8 cellular contexts compared by ENCODE assay signal in genomic region chr22:22422629-22423112, GRCh38.
A peak's percentile ranks its signal among the peaks of the same experiment; 100 is the strongest.
DNase-seq lines count a peak whose midpoint lies in the region; ATAC-seq, FAIRE-seq and TF ChIP-seq lines count a peak whose summit lies in the region.

No MANE protein-coding gene starts in this region.

- FAIRE-seq in GM12891 (lab: Jason Lieb, UNC) = peak; percentile 98

- no peak overlapping the region for H3K27ac ChIP-seq in VCaP

- TF ChIP-seq CTCF in VCaP (conservative IDR thresholded peaks at IDR 0.05) (peak; percentile 84), cardiac fibroblast (IDR thresholded peaks at IDR 0.05; ENCODE audit: low read depth, low read length) (peak; percentile 93)

- H3K4me3 ChIP-seq in cardiac fibroblast (replicated peaks in 1 of 2; ENCODE audit: low read depth in 2 of 2, low read length in 2 of 2) = no peak overlapping the region

- no peak for TF ChIP-seq POLR2A in GM12891 (IDR thresholded peaks at IDR 0.05; ENCODE audit: low read depth, low read length)

- DNase-seq in 8988T (peak; percentile 21), GM12891 (ENCODE audit: insufficient read length, low spot score) (peak; percentile 63), NCI-H146 (lab: John Stamatoyannopoulos, UW) (peak; percentile 76), cardiac fibroblast (ENCODE audit: low read depth in 2 of 2) (peak; percentile 69 to 77), left lobe of liver (ENCODE audit: low spot score) (peak; percentile 57)
- peak; percentile 38 for DNase-seq in stimulated activated CD8-positive, alpha-beta memory T cell treated with anti-CD3 and anti-CD28 coated beads, Interleukin-15, amount 100 ng/mL, for 24 hours (ENCODE audit: low read depth)

- ATAC-seq in HG02763 (IDR thresholded peaks at IDR 0.05; ENCODE audit: unreplicated experiment) (peak; percentile 83), left lobe of liver (peak; percentile 82)

TF ChIP-seq in GM12891, 5 proteins besides CTCF, POLR2A, EP300 and RAD21:
- TF ChIP-seq PAX5 (IDR thresholded peaks at IDR 0.05; ENCODE audit: insufficient read depth, low read length, severe bottlenecking) (peak; percentile 60), SPI1 (IDR thresholded peaks at IDR 0.05; ENCODE audit: low read depth, low read length) (peak; percentile 28; the same call in 1 of the 2 replicates), TAF1 (IDR thresholded peaks at IDR 0.05; ENCODE audit: low read depth, low read length) (no peak), POU2F2 (IDR thresholded peaks at IDR 0.05; ENCODE audit: low read depth, low read length) (peak; percentile 99), POLR2AphosphoS5 (IDR thresholded peaks at IDR 0.05; ENCODE audit: low read depth, low read length) (no peak)
TF ChIP-seq in GM12891: peak in this region for 3.

Comparison
In these comparisons a context has a peak if more than half of its experiments do, and no peak if none do; other contexts are left out.
1. DNase-seq: peak in every context shown above with its lines; median percentile 76 in NCI-H146; 73 in cardiac fibroblast; 63 in GM12891; 57 in left lobe of liver; 38 in stimulated activated CD8-positive, alpha-beta memory T cell treated with anti-CD3 and anti-CD28 coated beads, Interleukin-15, amount 100 ng/mL, for 24 hours; 21 in 8988T.